ENCODE assay signal across 12 cellular contexts in genomic region chr19:39140594-39140993, GRCh38.
"Had no signal": no experiment of that assay in that cellular context is flagged by ENCODE, and none has a peak within 500 bp of the region (broad histone marks: within the 10 kb centered on the region; RNA-seq: fewer than 3 reads in every experiment).

No MANE protein-coding gene starts in this region.

- H3K9me3 ChIP-seq: lower lobe of right lung, testis had no signal

- H3K27me3 ChIP-seq: testis had no signal

- H3K9me3 Mint-ChIP-seq: activated naive CD4-positive, alpha-beta T cell treated with anti-CD3 and anti-CD28 coated beads, Interleukin-2, amount 10 ng/mL, durations not matched to agents 7 days and 5 days; activated T-helper 2 cell treated with anti-CD3 and anti-CD28 coated beads, Interferon-gamma antibody, Interleukin-2, Interleukin-4, amounts not matched to agents 10 μg/mL and 5 μg/mL and 100 μg/mL, durations not matched to agents 14 hours and 24 hours and 36 hours; dendritic cell treated with granulocyte-macrophage colony-stimulating factor and Interleukin-4, amounts not matched to agents 40 ng/mL and 50 ng/mL, for 4 days; natural killer cell; stimulated activated naive CD8-positive, alpha-beta T cell treated with anti-CD3 and anti-CD28 coated beads, Interleukin-15, Interleukin-2, amounts not matched to agents 100 ng/mL and 50 ng/mL, for 24 hours had no signal

- H3K36me3 ChIP-seq: lower lobe of right lung had no signal

- H3K27ac Mint-ChIP-seq: activated naive CD4-positive, alpha-beta T cell treated with anti-CD3 and anti-CD28 coated beads, Interleukin-2, amount 10 ng/mL, durations not matched to agents 7 days and 5 days; activated T-helper 2 cell treated with anti-CD3 and anti-CD28 coated beads, Interferon-gamma antibody, Interleukin-2, Interleukin-4, amounts not matched to agents 10 μg/mL and 5 μg/mL and 100 μg/mL, durations not matched to agents 14 hours and 24 hours and 36 hours; dendritic cell treated with granulocyte-macrophage colony-stimulating factor and Interleukin-4, amounts not matched to agents 40 ng/mL and 50 ng/mL, for 4 days; stimulated activated naive CD8-positive, alpha-beta T cell treated with anti-CD3 and anti-CD28 coated beads, Interleukin-15, Interleukin-2, amounts not matched to agents 100 ng/mL and 50 ng/mL, for 24 hours had no signal

- H3K36me3 Mint-ChIP-seq: activated naive CD4-positive, alpha-beta T cell treated with anti-CD3 and anti-CD28 coated beads, Interleukin-2, amount 10 ng/mL, durations not matched to agents 7 days and 5 days; natural killer cell had no signal

- H3K27ac ChIP-seq: testis had no signal

- DNase-seq: activated CD4-positive, alpha-beta T cell treated with anti-CD3 and anti-CD28 coated beads, Interleukin-2, amount 50 U/mL, for 1 hour; activated naive CD4-positive, alpha-beta T cell treated with anti-CD3 and anti-CD28 coated beads, Interleukin-2, amount 10 ng/mL, durations not matched to agents 7 days and 5 days; activated T-cell treated with anti-CD3 and anti-CD28 coated beads for 4 hours; hypothalamus; lower lobe of right lung; natural killer cell; stimulated activated CD4-positive, alpha-beta T cell treated with anti-CD3 and anti-CD28 coated beads, Interleukin-4, amount 100 ng/mL, for 1 hour; stimulated activated CD8-positive, alpha-beta memory T cell treated with anti-CD3 and anti-CD28 coated beads, Interleukin-4, amount 100 ng/mL, for 48 hours; testis had no signal

- H3K4me3 ChIP-seq: lower lobe of right lung, testis had no signal

- H3K4me3 Mint-ChIP-seq: activated naive CD4-positive, alpha-beta T cell treated with anti-CD3 and anti-CD28 coated beads, Interleukin-2, amount 10 ng/mL, durations not matched to agents 7 days and 5 days; dendritic cell treated with granulocyte-macrophage colony-stimulating factor and Interleukin-4, amounts not matched to agents 40 ng/mL and 50 ng/mL, for 4 days; natural killer cell; stimulated activated naive CD8-positive, alpha-beta T cell treated with anti-CD3 and anti-CD28 coated beads, Interleukin-15, Interleukin-2, amounts not matched to agents 100 ng/mL and 50 ng/mL, for 24 hours had no signal

- H3K27me3 Mint-ChIP-seq: activated naive CD4-positive, alpha-beta T cell treated with anti-CD3 and anti-CD28 coated beads, Interleukin-2, amount 10 ng/mL, durations not matched to agents 7 days and 5 days; stimulated activated naive CD8-positive, alpha-beta T cell treated with anti-CD3 and anti-CD28 coated beads, Interleukin-15, Interleukin-2, amounts not matched to agents 100 ng/mL and 50 ng/mL, for 24 hours had no signal
